10 cellular contexts compared by ENCODE assay signal in genomic region chr5:142680605-142681259, GRCh38. TPM values are rescaled to one million over a fixed set of nuclear protein-coding genes. Genes with fewer than 3 reads are reported as not detected.
DNase-seq lines count a peak whose midpoint lies in the region; ATAC-seq and TF ChIP-seq lines count a peak whose summit lies in the region.
"Had no signal": no experiment of that assay in that cellular context is flagged by ENCODE, and none has a peak within 500 bp of the region (broad histone marks: within the 10 kb centered on the region; RNA-seq: fewer than 3 reads in every experiment).

No MANE protein-coding gene starts in this region.

- no peaks in the 10 kb centered on the region for H3K27me3 Mint-ChIP-seq in Calu3 (ENCODE audit: unreplicated experiment)

- ATAC-seq in lung (ENCODE audit: insufficient read depth, low FRiP score) = peak; percentile 74
- no peak for ATAC-seq in HG03378 (IDR thresholded peaks at IDR 0.05; ENCODE audit: unreplicated experiment)
- no peak for ATAC-seq in GM19452 (IDR thresholded peaks at IDR 0.05; ENCODE audit: unreplicated experiment)
- ATAC-seq: activated naive CD4-positive, alpha-beta T cell treated with anti-CD3 and anti-CD28 coated beads, Interleukin-2, amount 50 U/mL, for 72 hours had no signal

- peaks cover 43% of the 10 kb centered on the region for H3K4me1 Mint-ChIP-seq in Calu3 (ENCODE audit: low read depth, unreplicated experiment)

- 82 to 89% methylated on average over 5 of the region's 5 CpGs for WGBS in lung, 2 donors

- no TSS peak for BruUV-seq in Calu3 (replicated peaks; lab: Mats Ljungman, UMichigan)

- H3K4me3 Mint-ChIP-seq in Calu3 (ENCODE audit: low read depth, unreplicated experiment) = no peak overlapping the region

- H3K9me3 ChIP-seq in breast epithelium (no peaks in the 10 kb centered on the region), lung (ENCODE audit: control insufficient read depth in 2 of 2, insufficient read depth in 1 of 2, low read length in 1 of 2) (no peaks in the 10 kb centered on the region)

- H3K36me3 ChIP-seq in breast epithelium (no peaks in the 10 kb centered on the region), lung (ENCODE audit: control insufficient read depth in 2 of 2, insufficient read depth in 2 of 2, low read length in 2 of 2) (no peaks in the 10 kb centered on the region)

- H3K27ac ChIP-seq in breast epithelium = peak overlapping the region; percentile 62 to 76
- no peak overlapping the region for H3K27ac ChIP-seq in lung (ENCODE audit: low read depth in 1 of 2, low read length in 1 of 2)
- H3K27ac ChIP-seq: C4-2B had no signal

- H3K9me3 Mint-ChIP-seq in Calu3 (ENCODE audit: low read depth, unreplicated experiment) = no peaks in the 10 kb centered on the region
- H3K9me3 Mint-ChIP-seq: activated naive CD4-positive, alpha-beta T cell treated with anti-CD3 and anti-CD28 coated beads, Interleukin-2, amount 50 U/mL, for 72 hours had no signal

- CTCF ChIA-PET in Calu3 (lab: Charles Lee) = no interaction called here

- intact Hi-C loops in Calu3 (cut with micrococcal nuclease; ENCODE audit: unreplicated experiment) = no loop called here
- intact Hi-C loops in breast epithelium (cut with DNase I; ENCODE audit: low total_unique reads) = no loop called here

- no peaks in the 10 kb centered on the region for H3K36me3 Mint-ChIP-seq in Calu3 (ENCODE audit: insufficient read depth, unreplicated experiment)
- H3K36me3 Mint-ChIP-seq: activated naive CD4-positive, alpha-beta T cell treated with anti-CD3 and anti-CD28 coated beads, Interleukin-2, amount 50 U/mL, for 72 hours had no signal

- DNase-seq in Calu3 (peak; percentile 90), M059J (ENCODE audit: low read depth) (peak; percentile 81), breast epithelium (ENCODE audit: low spot score in 2 of 2) (peak in 1 of 2 donors; percentile 81), lung (ENCODE audit: low spot score) (peak; percentile 48), pons (ENCODE audit: low spot score) (no peak), GM20000 (ENCODE audit: low spot score) (no peak)

- no peaks in the 10 kb centered on the region for H3K27me3 ChIP-seq in breast epithelium
- H3K27me3 ChIP-seq in lung (ENCODE audit: control insufficient read depth, insufficient read depth) = no peaks in the 10 kb centered on the region

- no peak for TF ChIP-seq POLR2A in breast epithelium (IDR thresholded peaks at IDR 0.05)

- peak overlapping the region; percentile 82 for H3K27ac Mint-ChIP-seq in Calu3 (ENCODE audit: unreplicated experiment)

- H3K4me3 ChIP-seq in breast epithelium = no peak overlapping the region
- no peak overlapping the region for H3K4me3 ChIP-seq in lung

- H3K4me1 ChIP-seq in breast epithelium (peaks cover 0 to 5% of the 10 kb centered on the region in 2 donors), lung (ENCODE audit: control insufficient read depth in 2 of 2, insufficient read depth in 2 of 2, low read length in 2 of 2) (peaks cover 0 to 9% of the 10 kb centered on the region in 2 donors)

- TF ChIP-seq CTCF in Calu3 (IDR thresholded peaks at IDR 0.05; ENCODE audit: unreplicated experiment) = no peak
- TF ChIP-seq CTCF in breast epithelium (IDR thresholded peaks at IDR 0.05) = no peak
- TF ChIP-seq CTCF in lung (IDR thresholded peaks at IDR 0.05; ENCODE audit: control extremely low read depth, extremely low read depth) = no peak
- no peak for TF ChIP-seq CTCF in GM20000 (IDR thresholded peaks at IDR 0.05; ENCODE audit: extremely low read depth, missing control alignments)

RNA-seq across cellular contexts. Expression of gene FGF1, which starts 5.2 kb away (rescaled TPM):
- total RNA-seq in Calu3 (2022) = not detected in 2 replicates
- total RNA-seq in M059J (2014; rRNA removed; shearing (Covaris generic)) = 2.4 and 4.1 TPM in 2 replicates
- total RNA-seq in breast epithelium = 10 to 100 TPM in 1 of 3 donors, 1 to 10 TPM in 1, under 1 TPM in 1; 0.32 to 20.3 (median 6.6) TPM
- total RNA-seq in lung = 1 to 10 TPM in 1 of 2 donors, under 1 TPM in 1; 0.98 to 1.4 TPM
- polyA plus RNA-seq in lung = 1 to 10 TPM in 1 of 2 donors, under 1 TPM in 1; 0.47 to 1.1 TPM
- total RNA-seq: activated naive CD4-positive, alpha-beta T cell treated with anti-CD3 and anti-CD28 coated beads, Interleukin-2, amount 50 U/mL, for 72 hours had no signal

Comparison
In these comparisons a context has a peak if more than half of its experiments do, and no peak if none do; other contexts are left out.
1. DNase-seq: peak in Calu3 (single experiment), M059J (single experiment) and lung (single experiment); none in pons (single experiment) and GM20000 (single experiment).
2. H3K27ac ChIP-seq: peak in breast epithelium (2 of 2); none in lung (0 of 2).